Comparison of ENCODE assay signal across 34 cellular contexts in genomic region chr15:53212785-53213184, GRCh38.
"Had no signal": no experiment of that assay in that cellular context is flagged by ENCODE, and none has a peak within 500 bp of the region (broad histone marks: within the 10 kb centered on the region; RNA-seq: fewer than 3 reads in every experiment).

No MANE protein-coding gene starts in this region.

- H3K27ac ChIP-seq: ascending aorta, brain microvascular endothelial cell, breast epithelium, VCaP had no signal

- H3K9me3 Mint-ChIP-seq: activated B cell treated with CpG ODN at 0.5 μM for 24 hours; activated CD4-positive, alpha-beta memory T cell treated with anti-CD3 and anti-CD28 coated beads for 36 hours; activated CD4-positive, alpha-beta T cell treated with anti-CD3 and anti-CD28 coated beads, Interleukin-2, amount 10 ng/mL, durations not matched to agents 24 days and 14 days; activated naive CD4-positive, alpha-beta T cell treated with anti-CD3 and anti-CD28 coated beads, Interleukin-2, amount 10 ng/mL, durations not matched to agents 7 days and 5 days; activated naive CD4-positive, alpha-beta T cell treated with anti-CD3 and anti-CD28 coated beads, Interleukin-2, amount 50 U/mL, for 24 hours; activated naive CD8-positive, alpha-beta T cell treated with anti-CD3 and anti-CD28 coated beads, Interleukin-2, amount 10 ng/mL, durations not matched to agents 7 days and 5 days; activated naive CD8-positive, alpha-beta T cell treated with anti-CD3 and anti-CD28 coated beads, Interleukin-2, amount 50 U/mL, for 24 hours; activated T-cell treated with anti-CD3 and anti-CD28 coated beads, Interleukin-2, amount 50 U/mL, for 24 hours; activated T-helper 2 cell treated with anti-CD3 and anti-CD28 coated beads, Interferon-gamma antibody, Interleukin-2, Interleukin-4, amounts not matched to agents 10 μg/mL and 5 μg/mL and 100 μg/mL, durations not matched to agents 14 hours and 24 hours and 36 hours; T-helper 1 cell treated with Interleukin-12 subunit alpha and Interleukin-12 subunit beta and Interleukin-4 antibody, amounts not matched to agents 30 μg/mL and 1 μg/mL, for 36 hours; T-helper 2 cell treated with Interferon-gamma antibody and Interleukin-4, amounts not matched to agents 5 μg/mL and 100 μg/mL, for 36 hours had no signal

- H3K4me3 ChIP-seq: ascending aorta, breast epithelium had no signal

- H3K36me3 ChIP-seq: ascending aorta, brain microvascular endothelial cell, breast epithelium had no signal

- H3K36me3 Mint-ChIP-seq: activated CD4-positive, alpha-beta memory T cell treated with anti-CD3 and anti-CD28 coated beads for 36 hours; activated CD8-positive, alpha-beta memory T cell treated with anti-CD3 and anti-CD28 coated beads, Interleukin-2, amount 10 ng/mL, durations not matched to agents 7 days and 5 days; activated naive CD4-positive, alpha-beta T cell treated with anti-CD3 and anti-CD28 coated beads, Interleukin-2, amount 10 ng/mL, durations not matched to agents 7 days and 5 days; activated naive CD4-positive, alpha-beta T cell treated with anti-CD3 and anti-CD28 coated beads, Interleukin-2, amount 50 U/mL, for 24 hours; activated naive CD8-positive, alpha-beta T cell; activated naive CD8-positive, alpha-beta T cell treated with anti-CD3 and anti-CD28 coated beads, Interleukin-2, amount 10 ng/mL, durations not matched to agents 7 days and 5 days had no signal

- H3K4me1 ChIP-seq: ascending aorta, breast epithelium had no signal

- H3K4me1 Mint-ChIP-seq: activated B cell treated with CpG ODN at 0.5 μM for 24 hours; activated CD4-positive, alpha-beta T cell treated with anti-CD3 and anti-CD28 coated beads, Interleukin-2, amount 10 ng/mL, durations not matched to agents 24 days and 14 days; activated CD8-positive, alpha-beta memory T cell treated with anti-CD3 and anti-CD28 coated beads, Interleukin-2, amount 10 ng/mL, durations not matched to agents 7 days and 5 days; activated naive CD4-positive, alpha-beta T cell treated with anti-CD3 and anti-CD28 coated beads, Interleukin-2, amount 10 ng/mL, durations not matched to agents 7 days and 5 days; activated naive CD4-positive, alpha-beta T cell treated with anti-CD3 and anti-CD28 coated beads, Interleukin-2, amount 50 U/mL, for 24 hours; activated naive CD8-positive, alpha-beta T cell treated with anti-CD3 and anti-CD28 coated beads, Interleukin-2, amount 10 ng/mL, durations not matched to agents 7 days and 5 days; activated naive CD8-positive, alpha-beta T cell treated with anti-CD3 and anti-CD28 coated beads, Interleukin-2, amount 50 U/mL, for 24 hours had no signal

- DNase-seq: activated B cell treated with CpG ODN at 0.5 μM for 24 hours; activated CD4-positive, alpha-beta memory T cell treated with anti-CD3 and anti-CD28 coated beads for 36 hours; activated CD4-positive, alpha-beta T cell treated with anti-CD3 and anti-CD28 coated beads for 4 hours; activated CD4-positive, alpha-beta T cell treated with anti-CD3 and anti-CD28 coated beads, Interleukin-2, amount 10 ng/mL, durations not matched to agents 24 days and 14 days; activated CD4-positive, alpha-beta T cell treated with anti-CD3 and anti-CD28 coated beads, Interleukin-2, amount 50 U/mL, for 1 hour; activated CD4-positive, alpha-beta T cell treated with anti-CD3 and anti-CD28 coated beads, Interleukin-2, amount 50 U/mL, for 4 hours; activated CD4-positive, CD25-positive, alpha-beta regulatory T cell treated with anti-CD3 and anti-CD28 coated beads, Interleukin-2, amount 50 U/mL, for 72 hours; activated CD8-positive, alpha-beta memory T cell treated with anti-CD3 and anti-CD28 coated beads for 24 hours; activated CD8-positive, alpha-beta memory T cell treated with anti-CD3 and anti-CD28 coated beads, Interleukin-2, amount 10 ng/mL, durations not matched to agents 7 days and 5 days; activated CD8-positive, alpha-beta memory T cell treated with anti-CD3 and anti-CD28 coated beads, Interleukin-2, amount 50 U/mL, for 48 hours; activated CD8-positive, alpha-beta T cell treated with anti-CD3 and anti-CD28 coated beads for 36 hours; activated effector memory CD4-positive, alpha-beta T cell treated with Interleukin-2 at 50 U/mL for 16 hours; activated gamma-delta T cell; activated naive CD4-positive, alpha-beta T cell treated with anti-CD3 and anti-CD28 coated beads, Interleukin-2, amount 10 ng/mL, durations not matched to agents 7 days and 5 days; activated naive CD4-positive, alpha-beta T cell treated with Interleukin-2 at 50 U/mL for 16 hours; activated naive CD8-positive, alpha-beta T cell treated with anti-CD3 and anti-CD28 coated beads, Interleukin-2, amount 10 ng/mL, durations not matched to agents 7 days and 5 days; activated naive CD8-positive, alpha-beta T cell treated with anti-CD3 and anti-CD28 coated beads, Interleukin-2, amount 50 U/mL, for 24 hours; activated T-cell treated with anti-CD3 and anti-CD28 coated beads, Interleukin-2, amount 50 U/mL, for 24 hours; activated T-cell treated with anti-CD3 and anti-CD28 coated beads, Interleukin-2, amount 50 U/mL, for 48 hours; amygdala; anterior cingulate cortex; brain microvascular endothelial cell; central memory CD4-positive, alpha-beta T cell; T-helper 1 cell; T-helper 2 cell; T-helper 9 cell had no signal

- H3K4me3 Mint-ChIP-seq: activated B cell treated with CpG ODN at 0.5 μM for 24 hours; activated CD4-positive, alpha-beta memory T cell treated with anti-CD3 and anti-CD28 coated beads for 36 hours; activated CD4-positive, alpha-beta T cell treated with anti-CD3 and anti-CD28 coated beads, Interleukin-2, amount 10 ng/mL, durations not matched to agents 24 days and 14 days; activated CD8-positive, alpha-beta memory T cell treated with anti-CD3 and anti-CD28 coated beads, Interleukin-2, amount 10 ng/mL, durations not matched to agents 7 days and 5 days; activated CD8-positive, alpha-beta T cell treated with anti-CD3 and anti-CD28 coated beads for 36 hours; activated naive CD4-positive, alpha-beta T cell treated with anti-CD3 and anti-CD28 coated beads, Interleukin-2, amount 10 ng/mL, durations not matched to agents 7 days and 5 days; activated naive CD4-positive, alpha-beta T cell treated with anti-CD3 and anti-CD28 coated beads, Interleukin-2, amount 50 U/mL, for 24 hours; activated naive CD8-positive, alpha-beta T cell; activated naive CD8-positive, alpha-beta T cell treated with anti-CD3 and anti-CD28 coated beads, Interleukin-2, amount 10 ng/mL, durations not matched to agents 7 days and 5 days; activated naive CD8-positive, alpha-beta T cell treated with anti-CD3 and anti-CD28 coated beads, Interleukin-2, amount 50 U/mL, for 24 hours; activated T-cell treated with anti-CD3 and anti-CD28 coated beads, Interleukin-2, amount 50 U/mL, for 24 hours; T-helper 1 cell treated with Interleukin-12 subunit alpha and Interleukin-12 subunit beta and Interleukin-4 antibody, amounts not matched to agents 30 μg/mL and 1 μg/mL, for 36 hours; T-helper 2 cell treated with Interferon-gamma antibody and Interleukin-4, amounts not matched to agents 5 μg/mL and 100 μg/mL, for 36 hours had no signal

- H3K27ac Mint-ChIP-seq: activated B cell treated with CpG ODN at 0.5 μM for 24 hours; activated CD4-positive, alpha-beta memory T cell treated with anti-CD3 and anti-CD28 coated beads for 36 hours; activated CD4-positive, alpha-beta T cell treated with anti-CD3 and anti-CD28 coated beads, Interleukin-2, amount 10 ng/mL, durations not matched to agents 24 days and 14 days; activated CD8-positive, alpha-beta memory T cell treated with anti-CD3 and anti-CD28 coated beads, Interleukin-2, amount 10 ng/mL, durations not matched to agents 7 days and 5 days; activated CD8-positive, alpha-beta T cell treated with anti-CD3 and anti-CD28 coated beads for 36 hours; activated naive CD4-positive, alpha-beta T cell treated with anti-CD3 and anti-CD28 coated beads, Interleukin-2, amount 10 ng/mL, durations not matched to agents 7 days and 5 days; activated naive CD4-positive, alpha-beta T cell treated with anti-CD3 and anti-CD28 coated beads, Interleukin-2, amount 50 U/mL, for 24 hours; activated naive CD8-positive, alpha-beta T cell; activated naive CD8-positive, alpha-beta T cell treated with anti-CD3 and anti-CD28 coated beads, Interleukin-2, amount 10 ng/mL, durations not matched to agents 7 days and 5 days; activated naive CD8-positive, alpha-beta T cell treated with anti-CD3 and anti-CD28 coated beads, Interleukin-2, amount 50 U/mL, for 24 hours; activated T-cell treated with anti-CD3 and anti-CD28 coated beads, Interleukin-2, amount 50 U/mL, for 24 hours; activated T-helper 2 cell treated with anti-CD3 and anti-CD28 coated beads, Interferon-gamma antibody, Interleukin-2, Interleukin-4, amounts not matched to agents 10 μg/mL and 5 μg/mL and 100 μg/mL, durations not matched to agents 14 hours and 24 hours and 36 hours; T-helper 1 cell treated with Interleukin-12 subunit alpha and Interleukin-12 subunit beta and Interleukin-4 antibody, amounts not matched to agents 30 μg/mL and 1 μg/mL, for 36 hours; T-helper 2 cell treated with Interferon-gamma antibody and Interleukin-4, amounts not matched to agents 5 μg/mL and 100 μg/mL, for 36 hours had no signal

- ATAC-seq: activated CD8-positive, alpha-beta memory T cell treated with anti-CD3 and anti-CD28 coated beads, Interleukin-2, amount 10 ng/mL, durations not matched to agents 7 days and 5 days; activated CD8-positive, alpha-beta T cell treated with anti-CD3 and anti-CD28 coated beads for 36 hours; activated naive CD8-positive, alpha-beta T cell treated with anti-CD3 and anti-CD28 coated beads, Interleukin-2, amount 50 U/mL, for 24 hours had no signal

- H3K27me3 Mint-ChIP-seq: activated B cell treated with CpG ODN at 0.5 μM for 24 hours; activated CD4-positive, alpha-beta T cell treated with anti-CD3 and anti-CD28 coated beads, Interleukin-2, amount 10 ng/mL, durations not matched to agents 24 days and 14 days; activated CD8-positive, alpha-beta memory T cell treated with anti-CD3 and anti-CD28 coated beads, Interleukin-2, amount 10 ng/mL, durations not matched to agents 7 days and 5 days; activated naive CD4-positive, alpha-beta T cell treated with anti-CD3 and anti-CD28 coated beads, Interleukin-2, amount 10 ng/mL, durations not matched to agents 7 days and 5 days; activated naive CD8-positive, alpha-beta T cell treated with anti-CD3 and anti-CD28 coated beads, Interleukin-2, amount 10 ng/mL, durations not matched to agents 7 days and 5 days; activated naive CD8-positive, alpha-beta T cell treated with anti-CD3 and anti-CD28 coated beads, Interleukin-2, amount 50 U/mL, for 24 hours; activated T-cell treated with anti-CD3 and anti-CD28 coated beads, Interleukin-2, amount 50 U/mL, for 24 hours had no signal

- H3K27me3 ChIP-seq: ascending aorta, brain microvascular endothelial cell, breast epithelium had no signal

- H3K9me3 ChIP-seq: ascending aorta, breast epithelium had no signal
